In the genomic region with DNA sequence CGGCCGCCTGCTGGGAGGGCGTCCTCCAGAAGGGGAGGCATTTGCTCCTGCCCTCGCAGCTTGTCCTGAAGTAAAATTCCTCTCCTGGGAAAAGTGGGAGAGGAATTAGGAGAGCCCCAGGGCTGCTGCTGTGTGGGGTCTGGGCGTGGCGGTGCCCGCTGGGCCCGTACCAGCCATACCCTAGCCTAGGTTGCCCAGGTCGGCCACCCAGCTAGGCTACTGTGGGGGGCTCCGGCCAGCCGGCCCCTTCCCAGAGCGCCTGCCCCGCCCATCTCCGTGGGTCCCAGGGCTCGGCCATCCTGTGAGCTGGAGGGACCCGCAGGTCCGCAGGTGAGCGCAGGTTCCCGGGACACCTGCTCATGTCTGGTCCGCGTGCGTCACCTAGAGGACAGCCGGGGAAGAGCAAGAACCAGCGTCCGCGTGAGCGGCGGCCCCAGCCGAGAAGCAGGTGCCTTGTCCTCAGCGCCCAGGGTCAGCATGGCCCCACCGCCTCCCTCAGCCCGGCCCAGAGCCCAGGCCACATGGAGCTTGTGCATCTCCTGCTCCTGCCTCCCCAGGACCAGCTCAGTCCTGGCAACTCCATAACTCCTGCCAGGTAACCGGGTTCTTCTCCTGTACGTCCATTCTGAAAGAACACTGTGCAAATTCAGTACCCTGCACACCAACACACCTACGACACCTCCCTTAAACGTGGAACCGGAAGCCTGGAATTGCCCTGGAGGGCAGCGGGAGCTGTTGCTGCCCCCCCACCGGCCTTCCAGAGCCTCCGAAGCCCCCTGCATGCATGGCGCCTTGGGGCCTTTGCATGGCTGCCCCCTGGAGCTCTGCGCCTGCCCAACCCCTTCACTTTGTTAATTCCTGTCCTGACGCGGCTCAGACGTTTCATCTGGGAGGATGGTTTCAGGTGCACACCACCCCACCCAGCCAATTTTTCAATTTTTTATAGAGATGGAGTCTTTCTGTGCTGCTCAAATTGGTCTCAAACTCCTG, we compare ENCODE assay signal across 1 cellular context.
TF ChIP-seq lines count a peak whose summit lies in the region.

No MANE protein-coding gene starts in this region.

TF ChIP-seq in IMR-90, 13 proteins besides CTCF, POLR2A, EP300 and RAD21 (continued from another document):
- TF ChIP-seq MAFK (IDR thresholded peaks at IDR 0.05; ENCODE audit: low read depth, low read length) = no peak
- TF ChIP-seq BHLHE40 (IDR thresholded peaks at IDR 0.05; ENCODE audit: low read depth, low read length) = no peak
